Comparison of ENCODE assay signal across 9 cellular contexts in genomic region chr17:39001703-39002637, GRCh38. TPM values are rescaled to one million over a fixed set of nuclear protein-coding genes. Genes with fewer than 3 reads are reported as not detected.
DNase-seq lines count a peak whose midpoint lies in the region; ATAC-seq lines count a peak whose summit lies in the region.
"Had no signal": no experiment of that assay in that cellular context is flagged by ENCODE, and none has a peak within 500 bp of the region (broad histone marks: within the 10 kb centered on the region; RNA-seq: fewer than 3 reads in every experiment).

No MANE protein-coding gene starts in this region.

- no peak overlapping the region for H3K4me3 Mint-ChIP-seq in activated T-helper 1 cell treated with anti-CD3 and anti-CD28 coated beads, Interleukin-12 subunit alpha, Interleukin-12 subunit beta, Interleukin-2, Interleukin-4 antibody, amounts not matched to agents 30 ng/mL and 10 ng/mL and 1 ng/mL, durations not matched to agents 14 hours and 24 hours and 36 hours

- peak; percentile 92 for ATAC-seq in sciatic nerve
- no peak for ATAC-seq in GM21447 (IDR thresholded peaks at IDR 0.05; ENCODE audit: unreplicated experiment)
- no peak for ATAC-seq in HG02973 (IDR thresholded peaks at IDR 0.05; ENCODE audit: unreplicated experiment)

- H3K9me3 Mint-ChIP-seq in activated T-helper 1 cell treated with anti-CD3 and anti-CD28 coated beads, Interleukin-12 subunit alpha, Interleukin-12 subunit beta, Interleukin-2, Interleukin-4 antibody, amounts not matched to agents 30 ng/mL and 10 ng/mL and 1 ng/mL, durations not matched to agents 14 hours and 24 hours and 36 hours, result peaks cover 17% of the 10 kb centered on the region

- H3K27ac Mint-ChIP-seq in activated T-helper 1 cell treated with anti-CD3 and anti-CD28 coated beads, Interleukin-12 subunit alpha, Interleukin-12 subunit beta, Interleukin-2, Interleukin-4 antibody, amounts not matched to agents 30 ng/mL and 10 ng/mL and 1 ng/mL, durations not matched to agents 14 hours and 24 hours and 36 hours, result no peak overlapping the region

- peaks cover 9% of the 10 kb centered on the region for H3K27me3 Mint-ChIP-seq in activated T-helper 1 cell treated with anti-CD3 and anti-CD28 coated beads, Interleukin-12 subunit alpha, Interleukin-12 subunit beta, Interleukin-2, Interleukin-4 antibody, amounts not matched to agents 30 ng/mL and 10 ng/mL and 1 ng/mL, durations not matched to agents 14 hours and 24 hours and 36 hours (ENCODE audit: insufficient read depth)

- peaks cover 2% of the 10 kb centered on the region for H3K36me3 Mint-ChIP-seq in activated T-helper 1 cell treated with anti-CD3 and anti-CD28 coated beads, Interleukin-12 subunit alpha, Interleukin-12 subunit beta, Interleukin-2, Interleukin-4 antibody, amounts not matched to agents 30 ng/mL and 10 ng/mL and 1 ng/mL, durations not matched to agents 14 hours and 24 hours and 36 hours (ENCODE audit: low read depth)

- intact Hi-C loops in sciatic nerve (cut with DNase I), result no loop called here
- intact Hi-C loops in activated T-helper 1 cell treated with anti-CD3 and anti-CD28 coated beads, Interleukin-12 subunit alpha, Interleukin-12 subunit beta, Interleukin-2, Interleukin-4 antibody, amounts not matched to agents 30 ng/mL and 10 ng/mL and 1 ng/mL, durations not matched to agents 14 hours and 24 hours and 36 hours (cut with micrococcal nuclease), result no loop called here

- peak; percentile 90 for DNase-seq in GM03348 (ENCODE audit: low spot score)
- peak; percentile 75 for DNase-seq in T1000 (lab: John Stamatoyannopoulos, UW)
- peak; percentile 86 for DNase-seq in foreskin melanocyte
- DNase-seq in sciatic nerve (ENCODE audit: low spot score), result peak; percentile 90
- DNase-seq in DMS79 (lab: John Stamatoyannopoulos, UW), result no peak
- DNase-seq in activated T-helper 1 cell treated with anti-CD3 and anti-CD28 coated beads, Interleukin-12 subunit alpha, Interleukin-12 subunit beta, Interleukin-2, Interleukin-4 antibody, amounts not matched to agents 30 ng/mL and 10 ng/mL and 1 ng/mL, durations not matched to agents 14 hours and 24 hours and 36 hours (ENCODE audit: low spot score), result no peak

- peaks cover 21% of the 10 kb centered on the region for H3K4me1 Mint-ChIP-seq in activated T-helper 1 cell treated with anti-CD3 and anti-CD28 coated beads, Interleukin-12 subunit alpha, Interleukin-12 subunit beta, Interleukin-2, Interleukin-4 antibody, amounts not matched to agents 30 ng/mL and 10 ng/mL and 1 ng/mL, durations not matched to agents 14 hours and 24 hours and 36 hours (ENCODE audit: low read depth)

RNA-seq across cellular contexts. Expression of gene FBXO47, which starts 34.8 kb away (rescaled TPM):
- not detected for total RNA-seq in sciatic nerve
- total RNA-seq in activated T-helper 1 cell treated with anti-CD3 and anti-CD28 coated beads, Interleukin-12 subunit alpha, Interleukin-12 subunit beta, Interleukin-2, Interleukin-4 antibody, amounts not matched to agents 30 ng/mL and 10 ng/mL and 1 ng/mL, durations not matched to agents 14 hours and 24 hours and 36 hours, result 0.08 TPM in 1 of 2 replicates, not detected in the other
- total RNA-seq: epithelial cell of proximal tubule had no signal

Comparison
In these comparisons a context has a peak if more than half of its experiments do, and no peak if none do; other contexts are left out.
1. DNase-seq: peak in GM03348 (single experiment), T1000 (single experiment), foreskin melanocyte (single experiment) and sciatic nerve (single experiment); none in DMS79 (single experiment) and activated T-helper 1 cell treated with anti-CD3 and anti-CD28 coated beads, Interleukin-12 subunit alpha, Interleukin-12 subunit beta, Interleukin-2, Interleukin-4 antibody, amounts not matched to agents 30 ng/mL and 10 ng/mL and 1 ng/mL, durations not matched to agents 14 hours and 24 hours and 36 hours (single experiment).